In genomic region chr3:169454823-169455222, GRCh38 we compare ENCODE assay signal across 16 cellular contexts.
DNase-seq lines count a peak whose midpoint lies in the region; ATAC-seq, FAIRE-seq and TF ChIP-seq lines count a peak whose summit lies in the region.
"Had no signal": no experiment of that assay in that cellular context is flagged by ENCODE, and none has a peak within 500 bp of the region (broad histone marks: within the 10 kb centered on the region; RNA-seq: fewer than 3 reads in every experiment).

No MANE protein-coding gene starts in this region.

- H3K36me3 ChIP-seq in IMR-90 (ENCODE audit: control insufficient read depth, insufficient read depth, low read length) (no peaks in the 10 kb centered on the region), endothelial cell of umbilical vein (ENCODE audit: control insufficient read depth in 2 of 2, extremely low read depth in 1 of 2, insufficient read depth in 2 of 2, low read length in 2 of 2) (no peaks in the 10 kb centered on the region), right atrium auricular region (no peaks in the 10 kb centered on the region)

- H3K4ac ChIP-seq in IMR-90 (ENCODE audit: low read depth, low read length), result no peak overlapping the region

- H3K9ac ChIP-seq in IMR-90 (ENCODE audit: low read depth, low read length) (no peak overlapping the region), endothelial cell of umbilical vein (replicated peaks; ENCODE audit: extremely low read depth, insufficient read depth, low read length) (no peak overlapping the region)

- H3K4me3 ChIP-seq in IMR-90 (ENCODE audit: insufficient read depth, low read depth, low read length), result no peak overlapping the region
- H3K4me3 ChIP-seq in endothelial cell of umbilical vein (replicated peaks in 1 of 3; ENCODE audit: insufficient read depth in 1 of 3, low read depth in 1 of 3, low read length in 3 of 3), result no peak overlapping the region
- H3K4me3 ChIP-seq in right atrium auricular region, result no peak overlapping the region

- H3K79me2 ChIP-seq in endothelial cell of umbilical vein (ENCODE audit: control insufficient read depth, insufficient read depth, low read length), result peaks cover 2% of the 10 kb centered on the region

- H3K27ac Mint-ChIP-seq in activated naive CD8-positive, alpha-beta T cell treated with anti-CD3 and anti-CD28 coated beads, Interleukin-2, amount 50 U/mL, for 24 hours, result no peak overlapping the region
- H3K27ac Mint-ChIP-seq: brain, IgD-negative memory B cell had no signal

- no peak overlapping the region for H2BK20ac ChIP-seq in IMR-90 (ENCODE audit: low read depth, low read length)

- TF ChIP-seq CTCF in IMR-90 (conservative IDR thresholded peaks at IDR 0.05; ENCODE audit: low read depth, low read length) (no peak), endothelial cell of umbilical vein (IDR thresholded peaks at IDR 0.05; ENCODE audit: extremely low read depth in 1 of 2, insufficient read depth in 1 of 2, low read depth in 1 of 2, low read length in 2 of 2) (no peak), right atrium auricular region (IDR thresholded peaks at IDR 0.05) (no peak)

- no peak overlapping the region for H3K23ac ChIP-seq in IMR-90 (ENCODE audit: low read depth, low read length)

- no CpG with 5 or more reads among the region's 2 CpGs for WGBS in IMR-90 (ENCODE audit: extremely low coverage in 2 of 2, insufficient read length in 1 of 2), 2 experiments

- H3K27me3 ChIP-seq in IMR-90 (ENCODE audit: control insufficient read depth, insufficient read depth, low read length), result no peaks in the 10 kb centered on the region
- no peaks in the 10 kb centered on the region for H3K27me3 ChIP-seq in endothelial cell of umbilical vein (ENCODE audit: control insufficient read depth in 2 of 2, insufficient read depth in 2 of 2, low read length in 2 of 2)
- H3K27me3 ChIP-seq in right atrium auricular region, result no peaks in the 10 kb centered on the region

- H2AK9ac ChIP-seq in IMR-90 (replicated peaks; ENCODE audit: low read depth, low read length, poor library complexity), result no peak overlapping the region

- H3K4me1 ChIP-seq in IMR-90 (ENCODE audit: control insufficient read depth, insufficient read depth, low read length) (no peaks in the 10 kb centered on the region), endothelial cell of umbilical vein (ENCODE audit: control insufficient read depth, extremely low read depth, insufficient read depth, low read length) (peaks cover 28% of the 10 kb centered on the region), right atrium auricular region (peaks cover 0 to 9% of the 10 kb centered on the region in 2 donors)

- no TSS peak for BruUV-seq in IMR-90 (replicated peaks; lab: Mats Ljungman, UMichigan)
- BruUV-seq in endothelial cell of umbilical vein (replicated peaks; lab: Mats Ljungman, UMichigan), result no TSS peak

- TF ChIP-seq POLR2A in IMR-90 (IDR thresholded peaks at IDR 0.05; ENCODE audit: low read depth, low read length) (no peak), endothelial cell of umbilical vein (IDR thresholded peaks at IDR 0.05; ENCODE audit: low read depth, low read length) (no peak)

- no peak overlapping the region for H4K8ac ChIP-seq in IMR-90 (ENCODE audit: low read depth in 2 of 2, low read length in 2 of 2)

- H2AFZ ChIP-seq in IMR-90 (replicated peaks; ENCODE audit: low read length, poor library complexity), result no peak overlapping the region
- H2AFZ ChIP-seq in endothelial cell of umbilical vein (ENCODE audit: low read depth, low read length), result no peak overlapping the region

- no peaks in the 10 kb centered on the region for H3K9me3 Mint-ChIP-seq in activated naive CD8-positive, alpha-beta T cell treated with anti-CD3 and anti-CD28 coated beads, Interleukin-2, amount 50 U/mL, for 24 hours
- H3K9me3 Mint-ChIP-seq: brain, IgD-negative memory B cell had no signal

- H3K56ac ChIP-seq in IMR-90 (ENCODE audit: extremely low read depth, insufficient read depth, low read length), result no peak overlapping the region

- ATAC-seq in IMR-90 (ENCODE audit: low read depth) (peak; percentile 27; the same call in 1 of the 2 replicates), GM19397 (IDR thresholded peaks at IDR 0.05; ENCODE audit: unreplicated experiment) (no peak), HG03139 (IDR thresholded peaks at IDR 0.05; ENCODE audit: unreplicated experiment) (no peak)
- ATAC-seq in activated naive CD8-positive, alpha-beta T cell treated with anti-CD3 and anti-CD28 coated beads, Interleukin-2, amount 50 U/mL, for 24 hours, result no peak
- ATAC-seq: left lobe of liver had no signal

- H4K5ac ChIP-seq in IMR-90 (ENCODE audit: low read depth, low read length), result no peak overlapping the region

- DNase-seq in AG08396 (ENCODE audit: low spot score), result peak; percentile 18
- DNase-seq in IMR-90, result peak; percentile 59
- DNase-seq in endothelial cell of umbilical vein (ENCODE audit: low read depth, low spot score), result peak; percentile 93
- no peak for DNase-seq in right atrium auricular region (ENCODE audit: low spot score)
- no peak for DNase-seq in activated naive CD8-positive, alpha-beta T cell treated with anti-CD3 and anti-CD28 coated beads, Interleukin-2, amount 50 U/mL, for 24 hours
- no peak for DNase-seq in activated CD4-positive, alpha-beta T cell treated with anti-CD3 and anti-CD28 coated beads for 4 hours
- DNase-seq: activated CD4-positive, CD25-positive, alpha-beta regulatory T cell treated with anti-CD3 and anti-CD28 coated beads, Interleukin-2, amount 50 U/mL, for 72 hours; DMS53; H7; NCI-H146 had no signal

- H3K18ac ChIP-seq in IMR-90 (ENCODE audit: low read depth, low read length), result no peak overlapping the region; the same call in 1 of the 2 replicates

- no peaks in the 10 kb centered on the region for H3K4me1 Mint-ChIP-seq in activated naive CD8-positive, alpha-beta T cell treated with anti-CD3 and anti-CD28 coated beads, Interleukin-2, amount 50 U/mL, for 24 hours
- H3K4me1 Mint-ChIP-seq: IgD-negative memory B cell had no signal

- POLR2A ChIA-PET in IMR-90 (lab: Charles Lee; ENCODE audit: unreplicated experiment), result no interaction called here
- POLR2A ChIA-PET in endothelial cell of umbilical vein (lab: Charles Lee), result no interaction called here

- H3K27ac ChIP-seq in IMR-90 (ENCODE audit: insufficient read depth, low read length), result no peak overlapping the region
- peak overlapping the region; percentile 69 for H3K27ac ChIP-seq in endothelial cell of umbilical vein (ENCODE audit: insufficient read depth, low read depth, low read length)
- H3K27ac ChIP-seq in right atrium auricular region, result peak overlapping the region; percentile 41 to 63

- no peaks in the 10 kb centered on the region for H3K9me1 ChIP-seq in IMR-90 (ENCODE audit: insufficient read depth, low read length)
- no peaks in the 10 kb centered on the region for H3K9me1 ChIP-seq in endothelial cell of umbilical vein (replicated peaks; ENCODE audit: control insufficient read depth, extremely low read depth, insufficient read depth, low read length)

- H4K20me1 ChIP-seq in IMR-90 (ENCODE audit: insufficient read depth, low read length) (no peaks in the 10 kb centered on the region), endothelial cell of umbilical vein (replicated peaks; ENCODE audit: control insufficient read depth, extremely low read depth, insufficient read depth, low read length) (no peaks in the 10 kb centered on the region)

- H3K79me1 ChIP-seq in IMR-90 (ENCODE audit: low read depth in 1 of 2, low read length in 2 of 2), result no peaks in the 10 kb centered on the region

- H3K9me3 ChIP-seq in IMR-90 (ENCODE audit: control insufficient read depth, insufficient read depth, low read length) (no peaks in the 10 kb centered on the region), endothelial cell of umbilical vein (replicated peaks; ENCODE audit: control insufficient read depth, insufficient read depth, low read length) (no peaks in the 10 kb centered on the region), right atrium auricular region (no peaks in the 10 kb centered on the region)

- no peak overlapping the region for H4K91ac ChIP-seq in IMR-90 (ENCODE audit: insufficient read depth, low read depth, low read length)

- CTCF ChIA-PET in IMR-90 (lab: Yijun Ruan, JAX), result interaction anchor here (0.6 kb wide), 1 partner anchor 66 kb away, joined by 7 read pairs; no protein-coding TSS in a partner anchor
- CTCF ChIA-PET in endothelial cell of umbilical vein (lab: Charles Lee), result no interaction called here

- TF ChIP-seq RAD21 in IMR-90 (IDR thresholded peaks at IDR 0.05; ENCODE audit: low read length), result no peak

- no peak overlapping the region for H3K4me3 Mint-ChIP-seq in activated naive CD8-positive, alpha-beta T cell treated with anti-CD3 and anti-CD28 coated beads, Interleukin-2, amount 50 U/mL, for 24 hours
- H3K4me3 Mint-ChIP-seq: brain, IgD-negative memory B cell had no signal

- dilution Hi-C loops in IMR-90 (cut with HindIII; ENCODE audit: low sequenced_read_pairs, unreplicated experiment) (no loop called here), endothelial cell of umbilical vein (cut with MboI; ENCODE audit: extremely low pct_ligation_motif_present, low sequenced_read_pairs) (no loop called here)

- no peak overlapping the region for H3K4me2 ChIP-seq in IMR-90 (ENCODE audit: low read depth, low read length)
- H3K4me2 ChIP-seq in endothelial cell of umbilical vein (ENCODE audit: insufficient read depth, low read length), result peak overlapping the region; percentile 0

- H2BK15ac ChIP-seq in IMR-90 (ENCODE audit: low read depth, low read length), result no peak overlapping the region

- no peaks in the 10 kb centered on the region for H3K36me3 Mint-ChIP-seq in activated naive CD8-positive, alpha-beta T cell treated with anti-CD3 and anti-CD28 coated beads, Interleukin-2, amount 50 U/mL, for 24 hours (ENCODE audit: low read depth)
- H3K36me3 Mint-ChIP-seq: brain, IgD-negative memory B cell had no signal

- in situ Hi-C loops in IMR-90 (cut with MboI; ENCODE audit: low sequenced_read_pairs), result no loop called here

- H3K27me3 Mint-ChIP-seq in activated naive CD8-positive, alpha-beta T cell treated with anti-CD3 and anti-CD28 coated beads, Interleukin-2, amount 50 U/mL, for 24 hours, result no peaks in the 10 kb centered on the region
- H3K27me3 Mint-ChIP-seq: brain, IgD-negative memory B cell had no signal

- FAIRE-seq in endothelial cell of umbilical vein (lab: Jason Lieb, UNC), result peak; percentile 62
- FAIRE-seq: GM12892 had no signal

- H2AK5ac ChIP-seq in IMR-90 (ENCODE audit: low read depth, low read length), result no peak overlapping the region

- no peak overlapping the region for H2BK5ac ChIP-seq in IMR-90 (ENCODE audit: low read depth, low read length, poor library complexity, severe bottlenecking)

- H3K14ac ChIP-seq in IMR-90 (replicated peaks; ENCODE audit: low read depth, low read length), result no peak overlapping the region

- intact Hi-C loops in IMR-90 (cut with micrococcal nuclease), result no loop called here
- intact Hi-C loops in endothelial cell of umbilical vein (cut with micrococcal nuclease), result loop anchor here (1.0 to 2.0 kb wide), 5 partner anchors 24 to 306 kb away; no protein-coding TSS in a partner anchor

- H2BK120ac ChIP-seq in IMR-90 (ENCODE audit: low read depth, low read length), result no peak overlapping the region

TF ChIP-seq in IMR-90, 13 proteins besides CTCF, POLR2A, EP300 and RAD21 (continues in another document):
- no peak for TF ChIP-seq NFE2L2 (IDR thresholded peaks at IDR 0.05; ENCODE audit: low read depth, low read length)
- peak; percentile 75 for TF ChIP-seq CEBPB (IDR thresholded peaks at IDR 0.05; ENCODE audit: low read depth, low read length)

TF ChIP-seq in endothelial cell of umbilical vein, 7 proteins besides CTCF, POLR2A, EP300 and RAD21 (continues in another document):
- TF ChIP-seq GATA2 (IDR thresholded peaks at IDR 0.05; ENCODE audit: insufficient read depth, insufficient read length, low read depth, low read length), result peak; percentile 90

Comparison
In these comparisons a context has a peak if more than half of its experiments do, and no peak if none do; other contexts are left out.
1. DNase-seq: peak in AG08396 (single experiment), IMR-90 (single experiment) and endothelial cell of umbilical vein (single experiment); none in right atrium auricular region (single experiment), activated naive CD8-positive, alpha-beta T cell treated with anti-CD3 and anti-CD28 coated beads, Interleukin-2, amount 50 U/mL, for 24 hours (single experiment) and activated CD4-positive, alpha-beta T cell treated with anti-CD3 and anti-CD28 coated beads for 4 hours (0 of 2).